In genomic region chr21:34718529-34718928, GRCh38 we compare ENCODE assay signal across 3 cellular contexts. TPM values are rescaled to one million over a fixed set of nuclear protein-coding genes. Genes with fewer than 3 reads are reported as not detected.
"Had no signal": no experiment of that assay in that cellular context is flagged by ENCODE, and none has a peak within 500 bp of the region (broad histone marks: within the 10 kb centered on the region; RNA-seq: fewer than 3 reads in every experiment).

No MANE protein-coding gene starts in this region.

RNA-seq across cellular contexts. Expression of gene CLIC6, which starts 49.7 kb away (rescaled TPM):
- total RNA-seq: activated T-helper 1 cell treated with anti-CD3 and anti-CD28 coated beads, Interleukin-12 subunit alpha, Interleukin-12 subunit beta, Interleukin-2, Interleukin-4 antibody, amounts not matched to agents 30 ng/mL and 10 ng/mL and 1 ng/mL, durations not matched to agents 14 hours and 24 hours and 36 hours; bronchial epithelial cell; cardiac muscle cell had no signal
